ENCODE assay signal across 14 cellular contexts in genomic region chr7:40694041-40694809, GRCh38.
"Had no signal": no experiment of that assay in that cellular context is flagged by ENCODE, and none has a peak within 500 bp of the region (broad histone marks: within the 10 kb centered on the region; RNA-seq: fewer than 3 reads in every experiment).

No MANE protein-coding gene starts in this region.

- H3K27ac ChIP-seq: brain microvascular endothelial cell, lower lobe of right lung, WERI-Rb-1 had no signal

- H3K36me3 ChIP-seq: brain microvascular endothelial cell, lower lobe of right lung, WERI-Rb-1 had no signal

- H3K9me3 ChIP-seq: lower lobe of right lung had no signal

- H3K27me3 ChIP-seq: brain microvascular endothelial cell had no signal

- H3K4me3 Mint-ChIP-seq: activated naive CD8-positive, alpha-beta T cell; natural killer cell treated with Interleukin-12 subunit alpha and Interleukin-12 subunit beta and Interleukin-15 and Interleukin-18, amount 100 ng/mL, for 72 hours; stimulated activated naive B cell treated with anti-CD40 and anti-IgM and Interleukin-4, amounts not matched to agents 10 μg/mL and 1 μg/mL and 100 μg/mL, for 72 hours; T-helper 17 cell had no signal

- H3K4me3 ChIP-seq: coronary artery, lower lobe of right lung had no signal

- H3K27ac Mint-ChIP-seq: activated naive CD8-positive, alpha-beta T cell; natural killer cell treated with Interleukin-12 subunit alpha and Interleukin-12 subunit beta and Interleukin-15 and Interleukin-18, amount 100 ng/mL, for 72 hours; stimulated activated naive B cell treated with anti-CD40 and anti-IgM and Interleukin-4, amounts not matched to agents 10 μg/mL and 1 μg/mL and 100 μg/mL, for 72 hours; T-helper 17 cell had no signal

- H3K4me1 ChIP-seq: lower lobe of right lung had no signal

- H3K4me1 Mint-ChIP-seq: stimulated activated naive B cell treated with anti-CD40 and anti-IgM and Interleukin-4, amounts not matched to agents 10 μg/mL and 1 μg/mL and 100 μg/mL, for 72 hours; T-helper 17 cell had no signal

- ATAC-seq: lower lobe of right lung; natural killer cell treated with Interleukin-12 subunit alpha and Interleukin-12 subunit beta and Interleukin-15 and Interleukin-18, amount 100 ng/mL, for 72 hours; sciatic nerve; stimulated activated naive B cell treated with anti-CD40 and anti-IgM and Interleukin-4, amounts not matched to agents 10 μg/mL and 1 μg/mL and 100 μg/mL, for 72 hours; T-helper 17 cell had no signal

- H3K9me3 Mint-ChIP-seq: stimulated activated naive B cell treated with anti-CD40 and anti-IgM and Interleukin-4, amounts not matched to agents 10 μg/mL and 1 μg/mL and 100 μg/mL, for 72 hours had no signal

- H3K27me3 Mint-ChIP-seq: activated naive CD8-positive, alpha-beta T cell; natural killer cell treated with Interleukin-12 subunit alpha and Interleukin-12 subunit beta and Interleukin-15 and Interleukin-18, amount 100 ng/mL, for 72 hours; stimulated activated naive B cell treated with anti-CD40 and anti-IgM and Interleukin-4, amounts not matched to agents 10 μg/mL and 1 μg/mL and 100 μg/mL, for 72 hours; T-helper 17 cell had no signal

- DNase-seq: activated CD4-positive, alpha-beta T cell treated with anti-CD3 and anti-CD28 coated beads for 1 hour; activated gamma-delta T cell; amygdala; brain microvascular endothelial cell; lower lobe of right lung; stimulated activated naive B cell treated with anti-CD40 and anti-IgM and Interleukin-4, amounts not matched to agents 10 μg/mL and 1 μg/mL and 100 μg/mL, for 72 hours; T-helper 17 cell; WERI-Rb-1 had no signal

- FAIRE-seq: frontal cortex, keratinocyte had no signal

- H3K36me3 Mint-ChIP-seq: natural killer cell treated with Interleukin-12 subunit alpha and Interleukin-12 subunit beta and Interleukin-15 and Interleukin-18, amount 100 ng/mL, for 72 hours; stimulated activated naive B cell treated with anti-CD40 and anti-IgM and Interleukin-4, amounts not matched to agents 10 μg/mL and 1 μg/mL and 100 μg/mL, for 72 hours had no signal
